Comparison of ENCODE assay signal across 18 cellular contexts in genomic region chr11:92180664-92181251, GRCh38. TPM values are rescaled to one million over a fixed set of nuclear protein-coding genes. Genes with fewer than 3 reads are reported as not detected.
DNase-seq lines count a peak whose midpoint lies in the region; TF ChIP-seq lines count a peak whose summit lies in the region.
"Had no signal": no experiment of that assay in that cellular context is flagged by ENCODE, and none has a peak within 500 bp of the region (broad histone marks: within the 10 kb centered on the region; RNA-seq: fewer than 3 reads in every experiment).

No MANE protein-coding gene starts in this region.

- H3K9me2 ChIP-seq in PC-9 (ENCODE audit: insufficient read depth), result no peaks in the 10 kb centered on the region

- POLR2A ChIA-PET in MCF 10A (lab: Yijun Ruan, JAX) (interaction anchor here (0.7 kb wide), 1 partner anchor 36 kb away, joined by 3 read pairs; no protein-coding TSS in a partner anchor), PC-9 (lab: Charles Lee; ENCODE audit: unreplicated experiment) (interaction anchor here (0.6 kb wide), 2 partner anchors 307 to 1204 kb away, joined by 5 to 6 read pairs; no protein-coding TSS in a partner anchor)

- no peak overlapping the region for H3K27ac ChIP-seq in breast epithelium
- no peak overlapping the region for H3K27ac ChIP-seq in mesenchymal stem cell (ENCODE audit: low read length, poor library complexity, severe bottlenecking)
- no peak overlapping the region for H3K27ac ChIP-seq in PC-9
- H3K27ac ChIP-seq: gastrocnemius medialis, transverse colon had no signal

- H4K8ac ChIP-seq in mesenchymal stem cell (ENCODE audit: low read length), result no peak overlapping the region

- TF ChIP-seq POLR2A in breast epithelium (IDR thresholded peaks at IDR 0.05), result no peak

- no peak overlapping the region for H2BK5ac ChIP-seq in mesenchymal stem cell (ENCODE audit: low read depth, low read length, poor library complexity, severe bottlenecking)

- no peaks in the 10 kb centered on the region for H3K36me3 Mint-ChIP-seq in MCF 10A (ENCODE audit: insufficient read depth, unreplicated experiment)

- H3K4me3 Mint-ChIP-seq in MCF 10A (ENCODE audit: unreplicated experiment), result peak overlapping the region; percentile 21
- H3K4me3 Mint-ChIP-seq: activated CD8-positive, alpha-beta T cell treated with anti-CD3 and anti-CD28 coated beads for 36 hours; H9 had no signal

- H3K9me3 ChIP-seq in breast epithelium, result no peaks in the 10 kb centered on the region
- H3K9me3 ChIP-seq in mesenchymal stem cell (ENCODE audit: control insufficient read depth, low read length), result no peaks in the 10 kb centered on the region
- no peaks in the 10 kb centered on the region for H3K9me3 ChIP-seq in PC-9 (ENCODE audit: insufficient read depth, low read depth)
- H3K9me3 ChIP-seq: gastrocnemius medialis, transverse colon had no signal

- TF ChIP-seq CTCF in MCF 10A (IDR thresholded peaks at IDR 0.05; ENCODE audit: unreplicated experiment) (no peak), breast epithelium (IDR thresholded peaks at IDR 0.05) (no peak), epithelial cell of esophagus (IDR thresholded peaks at IDR 0.05; ENCODE audit: insufficient read depth, low read depth, low read length, missing control alignments) (no peak), PC-9 (conservative IDR thresholded peaks at IDR 0.05) (no peak)

- no peaks in the 10 kb centered on the region for H3K79me1 ChIP-seq in mesenchymal stem cell (replicated peaks; ENCODE audit: low read length, poor library complexity, severe bottlenecking)

- no peak overlapping the region for H2BK12ac ChIP-seq in mesenchymal stem cell (ENCODE audit: low read length in 2 of 2)

- no peak overlapping the region for H3K18ac ChIP-seq in mesenchymal stem cell (ENCODE audit: low read depth in 1 of 2, low read length in 2 of 2)

- no peaks in the 10 kb centered on the region for H3K27me3 ChIP-seq in breast epithelium
- no peaks in the 10 kb centered on the region for H3K27me3 ChIP-seq in mesenchymal stem cell (ENCODE audit: control insufficient read depth in 1 of 2, insufficient read depth in 1 of 2, low read length in 2 of 2)
- no peaks in the 10 kb centered on the region for H3K27me3 ChIP-seq in PC-9 (ENCODE audit: insufficient read depth, low read depth)
- H3K27me3 ChIP-seq: gastrocnemius medialis, transverse colon had no signal

- H3K14ac ChIP-seq in mesenchymal stem cell (ENCODE audit: low read length in 2 of 2), result no peak overlapping the region

- H3K4me1 Mint-ChIP-seq in MCF 10A (ENCODE audit: insufficient read depth, unreplicated experiment), result peaks cover 20% of the 10 kb centered on the region

- H4K20me1 ChIP-seq in PC-9 (ENCODE audit: insufficient read depth), result no peaks in the 10 kb centered on the region

- no peak overlapping the region for H3K4ac ChIP-seq in mesenchymal stem cell (ENCODE audit: low read depth in 1 of 2, low read length in 2 of 2)

- H3K27me3 Mint-ChIP-seq in MCF 10A (ENCODE audit: insufficient read depth, unreplicated experiment), result no peaks in the 10 kb centered on the region
- H3K27me3 Mint-ChIP-seq: activated CD8-positive, alpha-beta T cell treated with anti-CD3 and anti-CD28 coated beads for 36 hours had no signal

- CTCF ChIA-PET in MCF 10A (lab: Yijun Ruan, JAX), result interaction anchor here (0.7 kb wide), 1 partner anchor 426 kb away, joined by 3 read pairs; no protein-coding TSS in a partner anchor
- CTCF ChIA-PET in PC-9 (lab: Charles Lee), result no interaction called here

- H3K79me2 ChIP-seq in PC-9 (ENCODE audit: low read depth), result no peaks in the 10 kb centered on the region

- no peak overlapping the region for H2BK15ac ChIP-seq in mesenchymal stem cell (ENCODE audit: low read depth, poor library complexity, severe bottlenecking)

- no peak overlapping the region for H3K23ac ChIP-seq in mesenchymal stem cell (ENCODE audit: low read length in 2 of 2)

- intact Hi-C loops in MCF 10A (cut with micrococcal nuclease), result no loop called here
- intact Hi-C loops in breast epithelium (cut with DNase I; ENCODE audit: low total_unique reads), result no loop called here
- intact Hi-C loops in PC-9 (cut with micrococcal nuclease; ENCODE audit: unreplicated experiment), result no loop called here

- no peak overlapping the region for H2AK5ac ChIP-seq in mesenchymal stem cell (ENCODE audit: low read length, severe bottlenecking)

- peak overlapping the region; percentile 84 for H3K9ac ChIP-seq in mesenchymal stem cell (ENCODE audit: low read length)

- no peaks in the 10 kb centered on the region for H3F3A ChIP-seq in PC-9 (ENCODE audit: insufficient read depth, low read depth)

- H3K27ac Mint-ChIP-seq in MCF 10A (ENCODE audit: low read depth, unreplicated experiment), result peak overlapping the region; percentile 92
- H3K27ac Mint-ChIP-seq: activated CD8-positive, alpha-beta T cell treated with anti-CD3 and anti-CD28 coated beads for 36 hours had no signal

- H2AFZ ChIP-seq in mesenchymal stem cell (ENCODE audit: low read depth, low read length) (no peak overlapping the region), PC-9 (no peak overlapping the region)

- H3K4me2 ChIP-seq in mesenchymal stem cell (ENCODE audit: low read length, poor library complexity, severe bottlenecking), result no peak overlapping the region
- H3K4me2 ChIP-seq in PC-9, result no peak overlapping the region

- WGBS in mesenchymal stem cell, result 86% methylated on average over 2 of the region's 5 CpGs

- BruUV-seq in MCF 10A (replicated peaks; lab: Mats Ljungman, UMichigan) (no TSS peak), PC-9 (replicated peaks; lab: Mats Ljungman, UMichigan) (no TSS peak)

- no peak overlapping the region for H2BK120ac ChIP-seq in mesenchymal stem cell (ENCODE audit: low read depth, low read length)

- no peaks in the 10 kb centered on the region for H3K4me1 ChIP-seq in breast epithelium
- H3K4me1 ChIP-seq in mesenchymal stem cell (ENCODE audit: control insufficient read depth, insufficient read depth, low read depth, low read length), result no peaks in the 10 kb centered on the region
- no peaks in the 10 kb centered on the region for H3K4me1 ChIP-seq in PC-9 (replicated peaks; ENCODE audit: insufficient read depth)
- H3K4me1 ChIP-seq: gastrocnemius medialis, transverse colon had no signal

- H3K4me3 ChIP-seq in breast epithelium (no peak overlapping the region), epithelial cell of esophagus (ENCODE audit: low read length) (no peak overlapping the region), mesenchymal stem cell (ENCODE audit: insufficient read depth in 1 of 2, low read depth in 1 of 2, low read length in 2 of 2) (peak overlapping the region in 1 of 2 experiments; percentile 55), PC-9 (no peak overlapping the region)
- H3K4me3 ChIP-seq: gastrocnemius medialis, transverse colon had no signal

- DNase-seq in MCF 10A (ENCODE audit: unreplicated experiment) (peak; percentile 71), breast epithelium (ENCODE audit: low spot score in 2 of 2) (no peak), epithelial cell of esophagus (ENCODE audit: low read depth) (peak; percentile 63), mesenchymal stem cell (no peak), MV-4-11 (lab: John Stamatoyannopoulos, UW) (no peak), PC-9 (no peak), DMS153 treated with DMSO at 0.1 percent for 48 hours (lab: John Stamatoyannopoulos, UW; ENCODE audit: unreplicated experiment) (no peak), NCI-H2081 treated with DMSO at 0.1 percent for 48 hours (lab: John Stamatoyannopoulos, UW) (no peak)
- DNase-seq: 8988T; activated CD8-positive, alpha-beta T cell treated with anti-CD3 and anti-CD28 coated beads for 36 hours; DMS 273 treated with DMSO at 0.1 percent for 48 hours; gastrocnemius medialis; H9; NCI-H1417 treated with DMSO at 0.1 percent for 48 hours; NCI-H526; stimulated activated CD4-positive, alpha-beta T cell treated with anti-CD3 and anti-CD28 coated beads, Interleukin-15, amount 100 ng/mL, for 24 hours; T1000; transverse colon had no signal

- no peak overlapping the region for H4K91ac ChIP-seq in mesenchymal stem cell (ENCODE audit: low read length)

- no peaks in the 10 kb centered on the region for H3K9me3 Mint-ChIP-seq in MCF 10A (ENCODE audit: unreplicated experiment)
- H3K9me3 Mint-ChIP-seq: H9 had no signal

- H3K36me3 ChIP-seq in breast epithelium, result no peaks in the 10 kb centered on the region
- H3K36me3 ChIP-seq in mesenchymal stem cell (ENCODE audit: control insufficient read depth in 1 of 2, insufficient read depth in 2 of 2, low read depth in 1 of 2, low read length in 2 of 2), result no peaks in the 10 kb centered on the region
- no peaks in the 10 kb centered on the region for H3K36me3 ChIP-seq in PC-9 (ENCODE audit: low read depth)
- H3K36me3 ChIP-seq: gastrocnemius medialis, transverse colon had no signal

RNA-seq across cellular contexts. Expression of gene FAT3, which starts 43.9 kb away (rescaled TPM):
- 0.02 and 0.05 TPM in 2 replicates for total RNA-seq in MCF 10A (2022)
- total RNA-seq in breast epithelium, result 1 to 10 TPM in 1 of 3 donors, under 1 TPM in 2; 0.64 to 5.0 (median 0.66) TPM
- polyA plus RNA-seq in mesenchymal stem cell (2013, experiment 1 of 2), result 0.01 TPM
- under 0.01 TPM for polyA plus RNA-seq in mesenchymal stem cell (2013, experiment 2 of 2)
- 3.4 and 7.6 TPM in 2 replicates for total RNA-seq in PC-9 (2021)
- total RNA-seq: activated CD8-positive, alpha-beta T cell treated with anti-CD3 and anti-CD28 coated beads for 36 hours had no signal

Comparison
In these comparisons a context has a peak if more than half of its experiments do, and no peak if none do; other contexts are left out.
1. DNase-seq: peak in MCF 10A (single experiment) and epithelial cell of esophagus (single experiment); none in breast epithelium (0 of 2), mesenchymal stem cell (single experiment), MV-4-11 (single experiment), PC-9 (0 of 2), DMS153 treated with DMSO at 0.1 percent for 48 hours (single experiment) and NCI-H2081 treated with DMSO at 0.1 percent for 48 hours (single experiment).